Comparison of ENCODE assay signal across 8 cellular contexts in the genomic region with DNA sequence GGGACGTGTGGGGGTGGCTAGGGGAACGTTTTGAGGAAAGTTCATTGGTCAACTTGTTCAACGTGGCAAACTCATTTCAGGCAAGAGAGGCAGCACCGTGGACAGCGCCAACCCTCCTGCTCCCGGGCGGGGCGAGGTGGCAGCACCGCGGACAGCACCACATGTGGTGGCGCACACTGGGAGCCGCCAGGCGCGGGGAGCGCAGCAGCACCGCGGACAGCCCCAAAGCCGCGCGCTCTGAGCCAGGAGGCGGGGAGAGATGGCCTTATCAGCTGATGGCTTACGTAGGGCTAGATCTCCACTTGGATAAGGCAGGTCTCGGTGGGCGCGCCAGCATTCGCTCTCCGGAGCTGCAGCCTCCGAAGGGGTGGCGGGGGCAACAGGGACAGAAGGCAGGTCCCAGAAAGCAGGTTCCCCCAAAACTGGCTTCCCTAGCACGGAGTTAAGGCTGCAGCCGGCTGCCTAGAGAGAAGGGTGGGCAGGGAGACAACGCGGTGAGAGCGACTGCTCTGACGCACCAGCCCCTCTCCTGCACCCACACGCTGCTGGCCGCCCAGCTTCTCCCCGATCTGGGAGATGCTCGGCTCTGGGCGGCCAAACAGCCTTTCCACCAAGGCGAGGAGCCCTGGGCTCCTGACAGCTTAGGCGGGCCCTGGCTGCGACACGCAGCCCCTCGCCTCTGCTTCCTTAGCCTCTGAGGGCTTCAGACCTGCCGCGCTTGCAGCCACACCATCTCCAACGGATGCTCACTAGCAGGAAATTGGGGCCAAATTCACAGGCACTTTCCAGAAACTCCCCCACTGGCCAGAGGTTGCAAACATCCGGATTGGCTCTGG. TPM values are rescaled to one million over a fixed set of nuclear protein-coding genes. Genes with fewer than 3 reads are reported as not detected.
DNase-seq lines count a peak whose midpoint lies in the region; ATAC-seq lines count a peak whose summit lies in the region.

A gene (plus strand): TSS at position 333 of the 836 bp plus-strand sequence. CDS start 576 bp downstream, outside the sequence.

- ATAC-seq in HG02884 (IDR thresholded peaks at IDR 0.05; ENCODE audit: unreplicated experiment): peak; percentile 86

- DNase-seq in NCI-H2227 (lab: John Stamatoyannopoulos, UW; ENCODE audit: unreplicated experiment) (peak; percentile 30), NCI-H2227 treated with DMSO at 0.1 percent for 48 hours (lab: John Stamatoyannopoulos, UW) (no peak), NCI-H69 (lab: John Stamatoyannopoulos, UW) (peak; percentile 75), activated T-cell treated with anti-CD3 and anti-CD28 coated beads for 24 hours (ENCODE audit: low read depth) (peak; percentile 65), epithelial cell of prostate (ENCODE audit: low read depth, low spot score) (peak; percentile 41), mucosa of gallbladder (ENCODE audit: low spot score) (peak; percentile 87)
- peak; percentile 22 to 49 for DNase-seq in stimulated activated CD8-positive, alpha-beta memory T cell treated with anti-CD3 and anti-CD28 coated beads, Interleukin-7, amount 100 ng/mL, for 1 hour (ENCODE audit: low read depth in 2 of 2)

- H3K27ac ChIP-seq in epithelial cell of prostate: no peak within 1 kb of the TSS

RNA-seq across cellular contexts. Expression of the gene that starts here (rescaled TPM):
- not detected for total RNA-seq in mucosa of gallbladder

Comparison
In these comparisons a context has a peak if more than half of its experiments do, and no peak if none do; other contexts are left out.
1. Peak in DNase-seq in mucosa of gallbladder; RNA of the gene not detected or under 1 TPM.